ENCODE assay signal across 14 cellular contexts in genomic region chr16:55039042-55039441, GRCh38.
DNase-seq lines count a peak whose midpoint lies in the region; ATAC-seq and TF ChIP-seq lines count a peak whose summit lies in the region.
"Had no signal": no experiment of that assay in that cellular context is flagged by ENCODE, and none has a peak within 500 bp of the region (broad histone marks: within the 10 kb centered on the region; RNA-seq: fewer than 3 reads in every experiment).

No MANE protein-coding gene starts in this region.

- H3K4me3 ChIP-seq in HCT116 (replicated peaks in 1 of 2; ENCODE audit: low read depth in 1 of 2, low read length in 2 of 2) (no peak overlapping the region), PC-9 (no peak overlapping the region), endodermal cell (ENCODE audit: low read length) (no peak overlapping the region)
- H3K4me3 ChIP-seq: GM23248, HAP-1 had no signal

- H3K4me1 Mint-ChIP-seq in endodermal cell (peaks cover 2% of the 10 kb centered on the region), type B pancreatic cell (ENCODE audit: unreplicated experiment) (peaks cover 34% of the 10 kb centered on the region)

- H3K9me2 ChIP-seq in HCT116 (ENCODE audit: insufficient read depth), result no peaks in the 10 kb centered on the region
- H3K9me2 ChIP-seq in PC-9 (ENCODE audit: insufficient read depth), result no peaks in the 10 kb centered on the region

- TF ChIP-seq CTCF in HCT116 (IDR thresholded peaks at IDR 0.05 in 2 of 3, conservative IDR thresholded peaks at IDR 0.05 in 1 of 3; ENCODE audit: borderline replicate concordance in 1 of 3, insufficient read depth in 1 of 3, low read depth in 2 of 3, low read length in 2 of 3) (no peak), PC-9 (conservative IDR thresholded peaks at IDR 0.05) (no peak), endodermal cell (conservative IDR thresholded peaks at IDR 0.05) (no peak), type B pancreatic cell (conservative IDR thresholded peaks at IDR 0.05) (no peak)

- H2AFZ ChIP-seq in HCT116 (ENCODE audit: low read depth, low read length, poor library complexity, severe bottlenecking), result no peak overlapping the region
- H2AFZ ChIP-seq in PC-9, result no peak overlapping the region
- H2AFZ ChIP-seq: GM23248 had no signal

- POLR2A ChIA-PET in HCT116 (lab: Charles Lee) (no interaction called here), PC-9 (lab: Charles Lee; ENCODE audit: unreplicated experiment) (no interaction called here)

- H3K9ac ChIP-seq in HCT116 (ENCODE audit: low read length), result no peak overlapping the region
- no peak overlapping the region for H3K9ac ChIP-seq in endodermal cell (ENCODE audit: extremely low read depth, low read length, poor library complexity, severe bottlenecking)
- H3K9ac ChIP-seq: GM23248 had no signal

- TF ChIP-seq RAD21 in HCT116 (IDR thresholded peaks at IDR 0.05; ENCODE audit: low read depth), result no peak

- no peak for TF ChIP-seq POLR2A in HCT116 (IDR thresholded peaks at IDR 0.05; ENCODE audit: borderline replicate concordance, extremely low read depth, insufficient read depth, insufficient read length)

- H3K4me1 ChIP-seq in HCT116 (ENCODE audit: control insufficient read depth in 1 of 2, insufficient read depth in 2 of 2, low read length in 2 of 2) (peaks cover 0 to 11% of the 10 kb centered on the region in 2 experiments; a peak in 2 of 4 replicates), PC-9 (replicated peaks; ENCODE audit: insufficient read depth) (peaks cover 16% of the 10 kb centered on the region), endodermal cell (ENCODE audit: control insufficient read depth, insufficient read depth, low read length) (no peaks in the 10 kb centered on the region)
- H3K4me1 ChIP-seq: HAP-1 had no signal

- no peak for ATAC-seq in HCT116
- ATAC-seq in stimulated activated naive CD8-positive, alpha-beta T cell treated with anti-CD3 and anti-CD28 coated beads, Interleukin-15, Interleukin-2, amounts not matched to agents 100 U/mL and 50 U/mL, for 24 hours, result no peak

- no peaks in the 10 kb centered on the region for H3F3A ChIP-seq in PC-9 (ENCODE audit: insufficient read depth, low read depth)

- H3K79me2 ChIP-seq in HCT116 (ENCODE audit: insufficient read depth, low read length) (no peaks in the 10 kb centered on the region), PC-9 (ENCODE audit: low read depth) (no peaks in the 10 kb centered on the region)

- intact Hi-C loops in HCT116 (cut with micrococcal nuclease) (no loop called here), PC-9 (cut with micrococcal nuclease; ENCODE audit: unreplicated experiment) (no loop called here)

- H4K20me1 ChIP-seq in HCT116 (ENCODE audit: insufficient read depth) (no peaks in the 10 kb centered on the region), PC-9 (ENCODE audit: insufficient read depth) (no peaks in the 10 kb centered on the region)

- H3K9me3 Mint-ChIP-seq in endodermal cell, result no peaks in the 10 kb centered on the region
- no peaks in the 10 kb centered on the region for H3K9me3 Mint-ChIP-seq in type B pancreatic cell
- H3K9me3 Mint-ChIP-seq: CD4-positive, alpha-beta T cell had no signal

- no peak overlapping the region for H3K4me3 Mint-ChIP-seq in endodermal cell
- H3K4me3 Mint-ChIP-seq in type B pancreatic cell, result no peak overlapping the region
- H3K4me3 Mint-ChIP-seq: CD4-positive, alpha-beta T cell had no signal

- H3K27ac ChIP-seq in HCT116 (ENCODE audit: low read depth, low read length) (no peak overlapping the region), PC-9 (no peak overlapping the region), endodermal cell (ENCODE audit: low read depth, low read length) (no peak overlapping the region)
- H3K27ac ChIP-seq: C4-2B, GM23248, HL-60 had no signal

- BruUV-seq in HCT116 (replicated peaks; lab: Mats Ljungman, UMichigan) (no TSS peak), PC-9 (replicated peaks; lab: Mats Ljungman, UMichigan) (no TSS peak)

- no peaks in the 10 kb centered on the region for H3K36me3 Mint-ChIP-seq in endodermal cell (ENCODE audit: low read depth)
- H3K36me3 Mint-ChIP-seq in type B pancreatic cell, result no peaks in the 10 kb centered on the region

- H3K9me3 ChIP-seq in HCT116 (ENCODE audit: control insufficient read depth in 1 of 2, insufficient read depth in 1 of 2, low read depth in 1 of 2, low read length in 2 of 2) (no peaks in the 10 kb centered on the region), PC-9 (ENCODE audit: insufficient read depth, low read depth) (no peaks in the 10 kb centered on the region), endodermal cell (ENCODE audit: control insufficient read depth, low read length) (no peaks in the 10 kb centered on the region)
- H3K9me3 ChIP-seq: Caco-2, HAP-1 had no signal

- WGBS in endodermal cell (ENCODE audit: insufficient coverage in 1 of 2, insufficient read length in 1 of 2), 2 experiments, result 91 to 96% methylated on average over 6 of the region's 6 CpGs

- no peaks in the 10 kb centered on the region for H3K36me3 ChIP-seq in HCT116 (ENCODE audit: control insufficient read depth in 1 of 2, insufficient read depth in 2 of 2, low read length in 2 of 2)
- no peaks in the 10 kb centered on the region for H3K36me3 ChIP-seq in PC-9 (ENCODE audit: low read depth)
- no peaks in the 10 kb centered on the region for H3K36me3 ChIP-seq in endodermal cell (ENCODE audit: control insufficient read depth, insufficient read depth, low read length)
- H3K36me3 ChIP-seq: HAP-1 had no signal

- H3K27me3 Mint-ChIP-seq in endodermal cell (ENCODE audit: insufficient read depth), result peaks cover 3% of the 10 kb centered on the region
- peaks cover 45% of the 10 kb centered on the region for H3K27me3 Mint-ChIP-seq in type B pancreatic cell
- H3K27me3 Mint-ChIP-seq: CD4-positive, alpha-beta T cell had no signal

- peak overlapping the region; percentile 44 for H3K4me2 ChIP-seq in HCT116 (ENCODE audit: low read length)
- H3K4me2 ChIP-seq in PC-9, result peak overlapping the region; percentile 29

- H3K27me3 ChIP-seq in HCT116 (ENCODE audit: insufficient read depth, low read length) (no peaks in the 10 kb centered on the region), PC-9 (ENCODE audit: insufficient read depth, low read depth) (no peaks in the 10 kb centered on the region), endodermal cell (ENCODE audit: control insufficient read depth, insufficient read depth, low read length, poor library complexity, severe bottlenecking) (no peaks in the 10 kb centered on the region)

- no peak overlapping the region for H3K27ac Mint-ChIP-seq in endodermal cell
- no peak overlapping the region for H3K27ac Mint-ChIP-seq in type B pancreatic cell
- H3K27ac Mint-ChIP-seq: CD4-positive, alpha-beta T cell had no signal

- CTCF ChIA-PET in HCT116 (lab: Charles Lee) (no interaction called here), PC-9 (lab: Charles Lee) (no interaction called here)

- no peak for DNase-seq in HCT116 (ENCODE audit: low read depth, low spot score)
- no peak for DNase-seq in PC-9
- peak; percentile 23 for DNase-seq in endodermal cell
- DNase-seq in type B pancreatic cell (ENCODE audit: extremely low spot score, unreplicated experiment), result peak; percentile 11
- DNase-seq in stimulated activated naive CD8-positive, alpha-beta T cell treated with anti-CD3 and anti-CD28 coated beads, Interleukin-15, Interleukin-2, amounts not matched to agents 100 U/mL and 50 U/mL, for 24 hours, result no peak
- no peak for DNase-seq in NCI-H1092 (lab: John Stamatoyannopoulos, UW)
- DNase-seq: ACHN; Caco-2; CD4-positive, alpha-beta T cell; GM23248; IMR-90 had no signal

- RAD21 ChIA-PET in HCT116 (lab: Charles Lee; ENCODE audit: low non-redundant PET in 1 of 2, low total read pairs in 2 of 2, uncharacterized antibody in 2 of 2, unreplicated experiment in 2 of 2), result interaction anchor here in 1 of 2 experiments (0.6 kb wide), 1 partner anchor 1489 kb away, joined by 3 read pairs; no protein-coding TSS in a partner anchor

TF ChIP-seq in HCT116, 20 proteins besides CTCF, POLR2A, EP300 and RAD21 (continues in another document):
- TF ChIP-seq ZBTB33 (IDR thresholded peaks at IDR 0.05; ENCODE audit: extremely low read depth, insufficient replicate concordance, low read length), result no peak
- no peak for TF ChIP-seq ZNF274 (IDR thresholded peaks at IDR 0.05; ENCODE audit: low read depth, low read length)
- no peak for TF ChIP-seq TCF7L2 (IDR thresholded peaks at IDR 0.05; ENCODE audit: borderline replicate concordance, extremely low read depth, insufficient read depth, insufficient read length)
- no peak for TF ChIP-seq JUND (IDR thresholded peaks at IDR 0.05)
- no peak for TF ChIP-seq CEBPB (IDR thresholded peaks at IDR 0.05; ENCODE audit: low read depth)
- TF ChIP-seq, protein P1, sequence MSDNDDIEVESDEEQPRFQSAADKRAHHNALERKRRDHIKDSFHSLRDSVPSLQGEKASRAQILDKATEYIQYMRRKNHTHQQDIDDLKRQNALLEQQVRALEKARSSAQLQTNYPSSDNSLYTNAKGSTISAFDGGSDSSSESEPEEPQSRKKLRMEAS (IDR thresholded peaks at IDR 0.05), result no peak
- no peak for TF ChIP-seq YY1 (IDR thresholded peaks at IDR 0.05; ENCODE audit: extremely low read depth, insufficient replicate concordance, low read depth, low read length)
- no peak for TF ChIP-seq FOSL1 (IDR thresholded peaks at IDR 0.05; ENCODE audit: low read depth)
- no peak for TF ChIP-seq SIN3A (IDR thresholded peaks at IDR 0.05; ENCODE audit: low read depth)
- no peak for TF ChIP-seq EZH2 (IDR thresholded peaks at IDR 0.05)

Comparison
In these comparisons a context has a peak if more than half of its experiments do, and no peak if none do; other contexts are left out.
1. DNase-seq: peak in endodermal cell (single experiment) and type B pancreatic cell (single experiment); none in HCT116 (single experiment), PC-9 (0 of 2), stimulated activated naive CD8-positive, alpha-beta T cell treated with anti-CD3 and anti-CD28 coated beads, Interleukin-15, Interleukin-2, amounts not matched to agents 100 U/mL and 50 U/mL, for 24 hours (single experiment) and NCI-H1092 (single experiment).